Comparison of ENCODE assay signal across 26 cellular contexts in the genomic region with DNA sequence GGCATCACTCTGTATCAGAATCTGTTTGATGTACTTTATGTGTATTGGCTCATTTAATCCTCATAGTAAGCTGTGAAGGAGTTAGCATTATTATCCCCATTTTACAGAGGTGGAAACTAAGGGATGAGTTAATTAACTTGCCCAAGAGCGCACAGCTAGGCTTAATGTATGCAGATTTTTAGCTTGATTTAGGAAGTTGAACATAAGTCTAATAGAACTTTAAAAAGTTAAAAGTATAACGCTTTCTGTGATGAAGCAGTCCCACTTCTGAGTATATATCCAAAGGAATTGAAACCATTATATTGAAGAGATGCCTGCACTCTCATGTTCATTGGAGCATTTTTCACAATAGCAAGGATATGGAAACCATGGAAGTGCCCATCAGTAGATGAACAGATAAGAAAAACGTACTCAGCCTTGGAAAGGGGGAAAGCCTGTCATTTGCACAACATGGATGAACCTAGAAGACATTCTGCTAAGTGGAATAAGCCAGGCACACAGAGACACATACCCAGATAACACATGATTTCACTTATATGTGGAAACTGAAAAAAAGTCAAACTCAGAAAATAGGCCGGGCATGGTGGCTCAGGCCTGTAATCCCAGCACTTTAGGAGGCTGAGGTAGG. TPM values are rescaled to one million over a fixed set of nuclear protein-coding genes. Genes with fewer than 3 reads are reported as not detected.
A peak's percentile ranks its signal among the peaks of the same experiment; 100 is the strongest.
DNase-seq lines count a peak whose midpoint lies in the region; ATAC-seq, FAIRE-seq and TF ChIP-seq lines count a peak whose summit lies in the region.
"Had no signal": no experiment of that assay in that cellular context is flagged by ENCODE, and none has a peak within 500 bp of the region (broad histone marks: within the 10 kb centered on the region; RNA-seq: fewer than 3 reads in every experiment).

No MANE protein-coding gene starts in this region.

- H3K4me1 ChIP-seq in A549, result peaks cover 34% of the 10 kb centered on the region
- peaks cover 3% of the 10 kb centered on the region for H3K4me1 ChIP-seq in OCI-LY7 (ENCODE audit: insufficient read depth, low read length, poor library complexity, severe bottlenecking)

- H3K4me3 ChIP-seq in A549, result no peak overlapping the region
- no peak overlapping the region for H3K4me3 ChIP-seq in OCI-LY7 (ENCODE audit: low read depth, low read length, poor library complexity, severe bottlenecking)
- H3K4me3 ChIP-seq: GM23338, HAP-1 had no signal

- H3K4me1 Mint-ChIP-seq in T-helper 17 cell (peaks cover 56% of the 10 kb centered on the region), mesothelial cell of epicardium (peaks cover 23% of the 10 kb centered on the region)
- H3K4me1 Mint-ChIP-seq in central memory CD8-positive, alpha-beta T cell, result peaks cover 69% of the 10 kb centered on the region

- H4K20me1 ChIP-seq in OCI-LY7 (ENCODE audit: insufficient read depth, low read length), result 0 out of 2 replicates have a peak, but pooled peaks cover 5% of the 10 kb centered on the region

- H3K36me3 ChIP-seq in OCI-LY7 (ENCODE audit: insufficient read depth, low read length), result no peaks in the 10 kb centered on the region
- H3K36me3 ChIP-seq: HAP-1 had no signal

- H3K79me2 ChIP-seq in OCI-LY7 (ENCODE audit: insufficient read depth, low read depth, low read length), result no peaks in the 10 kb centered on the region

- intact Hi-C loops in OCI-LY7 (cut with micrococcal nuclease; ENCODE audit: unreplicated experiment), result no loop called here

- H3K27ac ChIP-seq in A549 (no peak overlapping the region), OCI-LY7 (ENCODE audit: low read depth, low read length, poor library complexity, severe bottlenecking) (no peak overlapping the region)
- H3K27ac ChIP-seq: HL-60 had no signal

- H2AFZ ChIP-seq in OCI-LY7 (ENCODE audit: low read length), result no peak overlapping the region
- H2AFZ ChIP-seq: GM23338 had no signal

- peaks cover 6% of the 10 kb centered on the region for H3K36me3 Mint-ChIP-seq in T-helper 17 cell (ENCODE audit: low read depth)
- peaks cover 18% of the 10 kb centered on the region for H3K36me3 Mint-ChIP-seq in central memory CD8-positive, alpha-beta T cell (ENCODE audit: insufficient read depth)
- peaks cover 4% of the 10 kb centered on the region for H3K36me3 Mint-ChIP-seq in mesothelial cell of epicardium

- TF ChIP-seq CTCF in A549 (IDR thresholded peaks at IDR 0.05) (no peak), mesothelial cell of epicardium (IDR thresholded peaks at IDR 0.05; ENCODE audit: unreplicated experiment) (no peak), OCI-LY7 (conservative IDR thresholded peaks at IDR 0.05; ENCODE audit: low read length) (no peak)

- H3K27ac Mint-ChIP-seq in T-helper 17 cell (peak overlapping the region; percentile 67), mesothelial cell of epicardium (peak overlapping the region; percentile 44)
- H3K27ac Mint-ChIP-seq in central memory CD8-positive, alpha-beta T cell (ENCODE audit: low read depth), result no peak overlapping the region
- H3K27ac Mint-ChIP-seq: B cell, GM23338 had no signal

- no peak for FAIRE-seq in A549 (lab: Jason Lieb, UNC)
- FAIRE-seq: GM12892 had no signal

- ATAC-seq in A549, result no peak
- no peak for ATAC-seq in T-helper 17 cell
- ATAC-seq in central memory CD8-positive, alpha-beta T cell (replicated peaks; ENCODE audit: extremely low read depth, poor library complexity, severe bottlenecking), result no peak
- no peak for ATAC-seq in HG03439 (IDR thresholded peaks at IDR 0.05; ENCODE audit: unreplicated experiment)
- ATAC-seq: GM23338 had no signal

- TF ChIP-seq EP300 in A549 (IDR thresholded peaks at IDR 0.05), result no peak

- H3K9me3 Mint-ChIP-seq in central memory CD8-positive, alpha-beta T cell, result no peaks in the 10 kb centered on the region
- H3K9me3 Mint-ChIP-seq in mesothelial cell of epicardium, result peaks cover 6% of the 10 kb centered on the region
- H3K9me3 Mint-ChIP-seq: CD4-positive, CD25-positive, alpha-beta regulatory T cell; GM23338; IgD-negative memory B cell had no signal

- TF ChIP-seq RAD21 in A549 (conservative IDR thresholded peaks at IDR 0.05 in 1 of 2, IDR thresholded peaks at IDR 0.05 in 1 of 2), result no peak

- BruUV-seq in OCI-LY7 (replicated peaks; lab: Mats Ljungman, UMichigan), result no TSS peak

- peak overlapping the region; percentile 19 for H3K4me3 Mint-ChIP-seq in T-helper 17 cell
- H3K4me3 Mint-ChIP-seq in central memory CD8-positive, alpha-beta T cell, result peak overlapping the region; percentile 19
- H3K4me3 Mint-ChIP-seq in mesothelial cell of epicardium, result no peak overlapping the region
- H3K4me3 Mint-ChIP-seq: B cell, GM23338, IgD-negative memory B cell had no signal

- POLR2A ChIA-PET in A549 (lab: Yijun Ruan, JAX), result no interaction called here
- POLR2A ChIA-PET in OCI-LY7 (lab: Charles Lee), result interaction anchor here (0.8 to 0.9 kb wide), 2 partner anchors 20 to 96 kb away, joined by 3 to 4 read pairs; no protein-coding TSS in a partner anchor

- CTCF ChIA-PET in A549 (lab: Yijun Ruan, JAX), result interaction anchor here (1.3 to 1.4 kb wide), 2 partner anchors 115 to 127 kb away, joined by 4 to 5 read pairs; no protein-coding TSS in a partner anchor
- CTCF ChIA-PET in OCI-LY7 (lab: Charles Lee; ENCODE audit: unreplicated experiment), result no interaction called here

- no peaks in the 10 kb centered on the region for H3K27me3 Mint-ChIP-seq in T-helper 17 cell
- no peaks in the 10 kb centered on the region for H3K27me3 Mint-ChIP-seq in central memory CD8-positive, alpha-beta T cell
- no peaks in the 10 kb centered on the region for H3K27me3 Mint-ChIP-seq in mesothelial cell of epicardium (ENCODE audit: low read depth)
- H3K27me3 Mint-ChIP-seq: B cell; CD4-positive, CD25-positive, alpha-beta regulatory T cell; IgD-negative memory B cell had no signal

- no peak for TF ChIP-seq POLR2A in A549 (IDR thresholded peaks at IDR 0.05; ENCODE audit: low read length)

- no peak overlapping the region for H3K4me2 ChIP-seq in A549
- H3K4me2 ChIP-seq in OCI-LY7 (ENCODE audit: low read length), result no peak overlapping the region
- H3K4me2 ChIP-seq: GM23338 had no signal

- H3K9me2 ChIP-seq in OCI-LY7 (ENCODE audit: insufficient read depth, low read length), result no peaks in the 10 kb centered on the region

- no peak for DNase-seq in A549 (ENCODE audit: low read depth in 1 of 2, low spot score in 1 of 2)
- DNase-seq in T-helper 17 cell, result no peak
- no peak for DNase-seq in central memory CD8-positive, alpha-beta T cell (ENCODE audit: low spot score in 2 of 2)
- DNase-seq in mesothelial cell of epicardium (ENCODE audit: low spot score in 2 of 2, unreplicated experiment in 2 of 2), result no peak
- DNase-seq in HPDE6-E6E7 (ENCODE audit: extremely low spot score), result no peak
- DNase-seq in OCI-LY7 (ENCODE audit: low spot score), result no peak
- no peak for DNase-seq in NCI-H2171 (lab: John Stamatoyannopoulos, UW)
- DNase-seq: 8988T; Caco-2; CD4-positive, CD25-positive, alpha-beta regulatory T cell; DMS 273 treated with DMSO at 0.1 percent for 48 hours; DMS79 treated with DMSO at 0.1 percent for 48 hours; Karpas-422; MV-4-11; NCI-H1694; NCI-H2081; NCI-H2171 treated with DMSO at 0.1 percent for 48 hours; NCI-H524 treated with DMSO at 0.1 percent for 48 hours; Right ventricle myocardium superior had no signal

- 79% methylated on average over 4 of the region's 4 CpGs for WGBS in A549 (ENCODE audit: missing lambda C conversion rate)

- H3K9me3 ChIP-seq in A549, result no peaks in the 10 kb centered on the region
- no peaks in the 10 kb centered on the region for H3K9me3 ChIP-seq in T-helper 17 cell (ENCODE audit: control insufficient read depth, low read length, poor library complexity, severe bottlenecking)
- no peaks in the 10 kb centered on the region for H3K9me3 ChIP-seq in OCI-LY7 (ENCODE audit: low read length)
- H3K9me3 ChIP-seq: Caco-2, HAP-1 had no signal

TF ChIP-seq in A549, 52 proteins besides CTCF, POLR2A, EP300 and RAD21:
- TF ChIP-seq ZFP36 (IDR thresholded peaks at IDR 0.05; ENCODE audit: borderline replicate concordance, partially characterized antibody) (no peak), HDAC2 (IDR thresholded peaks at IDR 0.05) (peak; percentile 66; the same call in 1 of the 2 replicates), NPAS2 (CRISPR knock-in tag; IDR thresholded peaks at IDR 0.05; ENCODE audit: borderline replicate concordance) (no peak), RNF2 (IDR thresholded peaks at IDR 0.05; ENCODE audit: borderline replicate concordance, low read depth) (no peak), KDM1A (IDR thresholded peaks at IDR 0.05; ENCODE audit: low read depth) (peak; percentile 64; the same call in 1 of the 2 replicates)

RNA-seq across cellular contexts. Expression of a gene that starts 32.2 kb away (rescaled TPM):
- 115 and 130 TPM in 2 replicates for polyA plus RNA-seq in A549 (2011; rRNA removed)
- 23.2 and 24.9 TPM in 2 replicates for polyA plus RNA-seq in A549 (2012; cell fraction: cytosol; rRNA removed)
- polyA plus RNA-seq in A549 (2012; cell fraction: nucleus; rRNA removed), result 20.9 and 29.1 TPM in 2 replicates
- polyA plus RNA-seq in A549 (2017; fragmentation: RNase III; extraction: RNeasy Plus Mini Kit Qiagen cat#74134 plus additional on column Dnase treatment), result 34.6 to 39.0 TPM (median 36.3 TPM) in 3 replicates
- 88.9 and 93.5 TPM in 2 replicates for polyA minus RNA-seq in A549 (2011; rRNA and poly(A)+ RNA removed)
- total RNA-seq in T-helper 17 cell, result 100 to 1,000 TPM; 292 to 348 TPM
- total RNA-seq in mesothelial cell of epicardium, result 93.4 to 97.2 TPM (median 95.6 TPM) in 3 replicates
- 36.6 and 37.1 TPM in 2 replicates for total RNA-seq in OCI-LY7 (2014; rRNA removed; shearing (Covaris generic))
- total RNA-seq in OCI-LY7 (2022), result 43.2 and 47.7 TPM in 2 replicates
